ENCODE assay signal across 26 cellular contexts in the genomic region with DNA sequence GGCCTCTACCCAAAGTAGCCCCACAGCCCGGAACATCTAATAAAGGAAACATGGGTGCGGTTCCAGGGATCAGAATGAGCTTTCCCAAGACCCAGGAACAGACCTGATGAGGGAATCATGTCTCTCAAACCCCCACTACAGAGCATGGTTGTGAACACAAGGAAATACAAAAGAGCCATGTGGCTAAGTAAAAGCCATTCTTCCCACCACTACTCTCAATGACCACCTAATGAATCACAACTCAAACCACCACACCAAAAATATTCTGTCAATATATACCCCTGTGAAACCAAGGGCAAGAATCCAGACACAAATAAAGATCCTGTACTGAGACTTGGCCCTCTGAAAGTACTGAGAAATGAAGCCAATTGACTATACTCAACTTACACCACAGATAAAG. TPM values are rescaled to one million over a fixed set of nuclear protein-coding genes. Genes with fewer than 3 reads are reported as not detected.
"Had no signal": no experiment of that assay in that cellular context is flagged by ENCODE, and none has a peak within 500 bp of the region (broad histone marks: within the 10 kb centered on the region; RNA-seq: fewer than 3 reads in every experiment).

No MANE protein-coding gene starts in this region.

- H3K27ac Mint-ChIP-seq: dendritic cell treated with granulocyte-macrophage colony-stimulating factor and Interleukin-4, amounts not matched to agents 40 ng/mL and 50 ng/mL, for 4 days; endodermal cell; natural killer cell; stimulated activated memory B cell treated with anti-CD40 and anti-IgM and Interleukin-4, amounts not matched to agents 10 μg/mL and 1 μg/mL and 100 μg/mL, for 72 hours; type B pancreatic cell had no signal

- H3K4me1 ChIP-seq: colonic mucosa, gastrocnemius medialis, prostate gland, spleen, testis, tibial artery had no signal

- H3K36me3 ChIP-seq: colonic mucosa, gastrocnemius medialis, prostate gland, sigmoid colon, spleen, tibial artery had no signal

- H3K4me3 Mint-ChIP-seq: dendritic cell treated with granulocyte-macrophage colony-stimulating factor and Interleukin-4, amounts not matched to agents 40 ng/mL and 50 ng/mL, for 4 days; endodermal cell; natural killer cell; neural crest cell; stimulated activated memory B cell treated with anti-CD40 and anti-IgM and Interleukin-4, amounts not matched to agents 10 μg/mL and 1 μg/mL and 100 μg/mL, for 72 hours; type B pancreatic cell had no signal

- ATAC-seq: esophagus mucosa; gastrocnemius medialis; left lobe of liver; natural killer cell; right cardiac atrium; stimulated activated memory B cell treated with anti-CD40 and anti-IgM and Interleukin-4, amounts not matched to agents 10 μg/mL and 1 μg/mL and 100 μg/mL, for 72 hours; stimulated activated naive CD8-positive, alpha-beta T cell treated with anti-CD3 and anti-CD28 coated beads, Interleukin-15, Interleukin-2, amounts not matched to agents 100 U/mL and 50 U/mL, for 24 hours had no signal

- H3K27me3 Mint-ChIP-seq: dendritic cell treated with granulocyte-macrophage colony-stimulating factor and Interleukin-4, amounts not matched to agents 40 ng/mL and 50 ng/mL, for 4 days; stimulated activated memory B cell treated with anti-CD40 and anti-IgM and Interleukin-4, amounts not matched to agents 10 μg/mL and 1 μg/mL and 100 μg/mL, for 72 hours had no signal

- H3K4me1 Mint-ChIP-seq: endodermal cell; natural killer cell; neural crest cell; stimulated activated memory B cell treated with anti-CD40 and anti-IgM and Interleukin-4, amounts not matched to agents 10 μg/mL and 1 μg/mL and 100 μg/mL, for 72 hours had no signal

- H3K4me3 ChIP-seq: colonic mucosa, gastrocnemius medialis, prostate gland, sigmoid colon, skin epidermis, spleen, testis, tibial artery had no signal

- H3K27me3 ChIP-seq: colonic mucosa, gastrocnemius medialis, sigmoid colon, spleen, testis, tibial artery had no signal

- H3K36me3 Mint-ChIP-seq: natural killer cell; stimulated activated memory B cell treated with anti-CD40 and anti-IgM and Interleukin-4, amounts not matched to agents 10 μg/mL and 1 μg/mL and 100 μg/mL, for 72 hours; type B pancreatic cell had no signal

- H3K9me3 ChIP-seq: colonic mucosa, gastrocnemius medialis, prostate gland, testis had no signal

- DNase-seq: colonic mucosa; effector CD8-positive, alpha-beta T cell; endodermal cell; foreskin fibroblast; gastrocnemius medialis; head of caudate nucleus; mesendoderm; midbrain; natural killer cell; right cardiac atrium; sigmoid colon; spleen; stimulated activated CD4-positive, alpha-beta T cell treated with anti-CD3 and anti-CD28 coated beads, Interleukin-4, amount 100 ng/mL, for 4 hours; stimulated activated naive CD8-positive, alpha-beta T cell treated with anti-CD3 and anti-CD28 coated beads, Interleukin-15, Interleukin-2, amounts not matched to agents 100 U/mL and 50 U/mL, for 24 hours; substantia nigra; testis; tibial artery had no signal

- H3K27ac ChIP-seq: colonic mucosa, epithelial cell of prostate, gastrocnemius medialis, prostate gland, sigmoid colon, skin epidermis, spleen, testis, tibial artery had no signal

RNA-seq across cellular contexts. Expression of a gene that starts 20.9 kb away (rescaled TPM):
- total RNA-seq: natural killer cell, neural crest cell had no signal
